Comparison of ENCODE assay signal across 9 cellular contexts in the genomic region with DNA sequence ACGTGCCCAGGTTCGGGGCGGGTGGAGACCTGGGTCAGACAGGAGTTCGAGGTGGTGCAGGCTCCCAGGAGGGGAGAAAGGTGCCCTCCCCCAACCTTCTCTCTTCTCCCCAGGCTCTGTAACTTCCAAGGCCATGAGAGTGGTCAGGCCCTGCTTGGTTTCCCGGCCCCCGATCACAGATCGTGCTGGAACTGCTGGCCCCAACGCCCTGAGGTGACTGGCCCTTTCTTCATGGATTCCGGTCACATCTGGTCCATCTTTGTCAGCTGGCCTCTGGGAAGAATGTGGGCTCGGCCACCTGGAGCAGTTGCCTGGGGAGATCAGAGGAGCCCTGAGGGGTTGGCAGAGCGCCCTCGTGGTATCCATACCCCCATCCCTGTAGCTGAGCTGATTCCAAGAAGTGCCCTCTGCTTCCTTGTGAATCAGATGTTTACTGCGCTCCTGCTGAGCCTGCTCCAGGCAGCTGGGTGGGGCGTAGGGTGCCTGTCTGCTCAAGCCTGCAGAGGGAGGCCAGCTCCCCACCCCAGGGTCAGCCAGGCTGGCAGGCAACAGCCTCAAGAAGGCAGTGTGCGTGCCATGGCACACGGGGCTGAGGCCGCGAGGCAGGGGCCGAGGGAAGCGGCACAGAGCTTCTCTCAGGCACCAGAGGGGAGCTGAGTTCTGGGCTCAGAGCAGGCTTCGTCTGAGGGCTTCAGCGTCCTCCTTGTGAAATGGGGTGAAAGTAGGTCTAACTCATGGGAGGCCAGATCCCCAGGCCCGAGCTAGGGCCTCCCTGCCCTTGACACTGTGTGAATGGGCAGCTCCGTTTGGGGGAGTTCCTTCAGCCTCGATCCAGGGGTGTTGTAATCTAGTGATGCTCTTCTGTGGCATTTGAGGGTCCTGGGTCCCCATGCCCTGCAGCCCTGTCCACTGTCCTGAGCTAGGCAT. TPM values are rescaled to one million over a fixed set of nuclear protein-coding genes. Genes with fewer than 3 reads are reported as not detected.
DNase-seq lines count a peak whose midpoint lies in the region; ATAC-seq and TF ChIP-seq lines count a peak whose summit lies in the region.
"Had no signal": no experiment of that assay in that cellular context is flagged by ENCODE, and none has a peak within 500 bp of the region (broad histone marks: within the 10 kb centered on the region; RNA-seq: fewer than 3 reads in every experiment).

No MANE protein-coding gene starts in this region.

- peak overlapping the region; percentile 96 for H3K27ac Mint-ChIP-seq in chondrocyte (ENCODE audit: unreplicated experiment)

- peak; percentile 2 for TF ChIP-seq CTCF in chondrocyte (IDR thresholded peaks at IDR 0.05)

- whole genome bisulfite sequencing in mesendoderm (ENCODE audit: extremely low coverage, insufficient coverage, low lambda C conversion rate) = no CpG with 5 or more reads among the region's 25 CpGs

- no peak overlapping the region for H4K5ac ChIP-seq in mesendoderm (ENCODE audit: low read length)

- no peak overlapping the region for H3K4me2 ChIP-seq in mesendoderm (ENCODE audit: low read length)

- H3K9me3 Mint-ChIP-seq in chondrocyte (ENCODE audit: low read depth) = no peaks in the 10 kb centered on the region
- H3K9me3 Mint-ChIP-seq: T-cell had no signal

- H3K79me2 ChIP-seq in mesendoderm (ENCODE audit: control insufficient read depth, insufficient read depth, low read length) = no peaks in the 10 kb centered on the region

- H2BK15ac ChIP-seq in mesendoderm (replicated peaks; ENCODE audit: low read depth) = no peak overlapping the region

- no peak overlapping the region for H3K9ac ChIP-seq in mesendoderm (ENCODE audit: low read length)

- H2BK5ac ChIP-seq in mesendoderm (ENCODE audit: low read length) = no peak overlapping the region

- H3K18ac ChIP-seq in mesendoderm (ENCODE audit: low read length) = no peak overlapping the region

- H3K4me1 ChIP-seq in mesendoderm (ENCODE audit: control insufficient read depth, low read depth, low read length) = peaks cover 2% of the 10 kb centered on the region

- no peak overlapping the region for H3K4ac ChIP-seq in mesendoderm (ENCODE audit: low read depth, low read length)

- intact Hi-C loops in Right ventricle myocardium inferior (cut with DNase I) (no loop called here), left cardiac atrium (cut with DNase I) (no loop called here)

- H3K27me3 ChIP-seq in mesendoderm (ENCODE audit: insufficient read depth, low read length, poor library complexity) = no peaks in the 10 kb centered on the region

- H4K8ac ChIP-seq in mesendoderm (ENCODE audit: low read depth, low read length) = no peak overlapping the region

- H3K79me1 ChIP-seq in mesendoderm (ENCODE audit: low read length) = no peaks in the 10 kb centered on the region

- H3K36me3 Mint-ChIP-seq in chondrocyte (ENCODE audit: low read depth) = no peaks in the 10 kb centered on the region
- H3K36me3 Mint-ChIP-seq: T-cell had no signal

- peak overlapping the region; percentile 4 for H3K4me3 Mint-ChIP-seq in chondrocyte (ENCODE audit: unreplicated experiment)

- DNase-seq in Right ventricle myocardium inferior (ENCODE audit: missing footprints) (peak; percentile 23), left cardiac atrium (no peak), chondrocyte (ENCODE audit: low spot score) (peak; percentile 93), mesendoderm (no peak), pons (ENCODE audit: low spot score) (no peak)

- H3K56ac ChIP-seq in mesendoderm (ENCODE audit: low read length) = peak overlapping the region; percentile 49

- no peak overlapping the region for H3K27ac ChIP-seq in mesendoderm (ENCODE audit: low read depth, low read length)

- H2AK5ac ChIP-seq in mesendoderm (ENCODE audit: low read length) = no peak overlapping the region

- no peak overlapping the region for H3K23ac ChIP-seq in mesendoderm (ENCODE audit: low read length)

- no peak overlapping the region for H3K4me3 ChIP-seq in mesendoderm (ENCODE audit: low read length)

- H3K36me3 ChIP-seq in mesendoderm (ENCODE audit: control insufficient read depth, insufficient read depth, low read length) = no peaks in the 10 kb centered on the region

- no peak overlapping the region for H2BK120ac ChIP-seq in mesendoderm (ENCODE audit: low read depth, low read length)

- no peaks in the 10 kb centered on the region for H3K27me3 Mint-ChIP-seq in chondrocyte (ENCODE audit: low read depth)
- H3K27me3 Mint-ChIP-seq: T-cell had no signal

- ATAC-seq in Right ventricle myocardium inferior (no peak), left cardiac atrium (no peak), GM21619 (IDR thresholded peaks at IDR 0.05; ENCODE audit: unreplicated experiment) (no peak), GM21786 (IDR thresholded peaks at IDR 0.05; ENCODE audit: unreplicated experiment) (no peak), GM21381 (IDR thresholded peaks at IDR 0.05; ENCODE audit: unreplicated experiment) (no peak)
- ATAC-seq: T-cell had no signal

- H3K4me1 Mint-ChIP-seq in chondrocyte (ENCODE audit: low read depth) = peaks cover 75% of the 10 kb centered on the region

RNA-seq across cellular contexts. Expression of gene SH3BP2, which starts 3.6 kb away (rescaled TPM):
- total RNA-seq in Right ventricle myocardium inferior = 32.2 TPM
- 10 to 100 TPM; 28.3 to 28.5 TPM for total RNA-seq in left cardiac atrium
- total RNA-seq in chondrocyte = 50.1 to 63.1 TPM (median 59.8 TPM) in 3 replicates
- polyA plus RNA-seq in mesendoderm (2013, experiment 1 of 2) = 19.3 TPM
- 19.0 TPM for polyA plus RNA-seq in mesendoderm (2013, experiment 2 of 2)

RNA-seq across cellular contexts. Expression of gene TNIP2, which starts 40.4 kb away (rescaled TPM):
- total RNA-seq in Right ventricle myocardium inferior (29.6 TPM), left cardiac atrium (10 to 100 TPM; 23.2 to 31.4 TPM), chondrocyte (23.3 to 30.7 TPM (median 29.0 TPM) in 3 replicates)
- polyA plus RNA-seq in mesendoderm (2013, experiment 1 of 2) = 23.2 TPM
- 25.0 TPM for polyA plus RNA-seq in mesendoderm (2013, experiment 2 of 2)

RNA-seq across cellular contexts. Expression of gene ADD1, which starts 47.1 kb away (rescaled TPM):
- 231 TPM for total RNA-seq in Right ventricle myocardium inferior
- total RNA-seq in left cardiac atrium = 100 to 1,000 TPM; 200 to 209 TPM
- 240 to 269 TPM (median 256 TPM) in 3 replicates for total RNA-seq in chondrocyte
- polyA plus RNA-seq in mesendoderm (2013, experiment 1 of 2) = 202 TPM
- polyA plus RNA-seq in mesendoderm (2013, experiment 2 of 2) = 195 TPM

Comparison
In these comparisons a context has a peak if more than half of its experiments do, and no peak if none do; other contexts are left out.
1. DNase-seq: peak in Right ventricle myocardium inferior (single experiment) and chondrocyte (single experiment); none in left cardiac atrium (single experiment), mesendoderm (single experiment) and pons (single experiment).